ENCODE assay signal across 1 cellular context in the genomic region with DNA sequence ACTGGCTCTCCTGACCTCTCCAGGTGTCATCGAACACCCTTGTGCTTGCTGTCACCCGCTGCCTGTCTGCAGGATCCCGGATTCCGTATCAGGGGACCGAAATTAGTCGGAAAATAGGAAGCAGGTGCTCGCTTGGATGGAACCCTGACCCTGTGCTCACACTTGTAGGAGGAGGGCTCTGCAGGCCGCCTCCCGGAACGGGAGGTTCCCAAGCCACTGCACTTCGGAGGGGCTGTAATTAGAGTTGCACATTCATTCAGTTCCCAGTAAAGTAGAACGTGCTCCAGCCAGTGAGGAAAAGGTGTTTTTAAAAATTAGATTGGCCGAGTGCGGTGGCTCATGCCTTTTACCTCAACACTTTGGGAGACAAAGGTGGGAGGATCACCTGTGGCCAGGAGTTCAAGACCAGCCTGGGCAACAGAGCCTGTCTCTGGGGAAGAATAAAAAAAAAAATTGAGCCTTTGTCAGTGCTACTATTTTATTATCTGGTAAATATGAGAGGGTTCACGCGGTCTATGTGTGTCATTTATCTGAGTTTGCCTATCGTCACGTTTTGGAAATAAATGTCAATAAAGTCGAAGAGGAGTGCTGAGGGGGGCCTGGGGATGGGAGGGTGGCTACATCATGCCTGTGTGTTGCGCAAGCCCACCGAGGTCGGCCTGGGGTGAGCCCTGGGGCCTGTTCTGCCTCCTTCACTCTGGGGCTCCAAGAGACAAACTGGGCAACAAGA.
TF ChIP-seq lines count a peak whose summit lies in the region.

No MANE protein-coding gene starts in this region.

TF ChIP-seq in K562, 482 proteins besides CTCF, POLR2A, EP300 and RAD21 (continued from another document and continues in another):
- TF ChIP-seq, protein P1, sequence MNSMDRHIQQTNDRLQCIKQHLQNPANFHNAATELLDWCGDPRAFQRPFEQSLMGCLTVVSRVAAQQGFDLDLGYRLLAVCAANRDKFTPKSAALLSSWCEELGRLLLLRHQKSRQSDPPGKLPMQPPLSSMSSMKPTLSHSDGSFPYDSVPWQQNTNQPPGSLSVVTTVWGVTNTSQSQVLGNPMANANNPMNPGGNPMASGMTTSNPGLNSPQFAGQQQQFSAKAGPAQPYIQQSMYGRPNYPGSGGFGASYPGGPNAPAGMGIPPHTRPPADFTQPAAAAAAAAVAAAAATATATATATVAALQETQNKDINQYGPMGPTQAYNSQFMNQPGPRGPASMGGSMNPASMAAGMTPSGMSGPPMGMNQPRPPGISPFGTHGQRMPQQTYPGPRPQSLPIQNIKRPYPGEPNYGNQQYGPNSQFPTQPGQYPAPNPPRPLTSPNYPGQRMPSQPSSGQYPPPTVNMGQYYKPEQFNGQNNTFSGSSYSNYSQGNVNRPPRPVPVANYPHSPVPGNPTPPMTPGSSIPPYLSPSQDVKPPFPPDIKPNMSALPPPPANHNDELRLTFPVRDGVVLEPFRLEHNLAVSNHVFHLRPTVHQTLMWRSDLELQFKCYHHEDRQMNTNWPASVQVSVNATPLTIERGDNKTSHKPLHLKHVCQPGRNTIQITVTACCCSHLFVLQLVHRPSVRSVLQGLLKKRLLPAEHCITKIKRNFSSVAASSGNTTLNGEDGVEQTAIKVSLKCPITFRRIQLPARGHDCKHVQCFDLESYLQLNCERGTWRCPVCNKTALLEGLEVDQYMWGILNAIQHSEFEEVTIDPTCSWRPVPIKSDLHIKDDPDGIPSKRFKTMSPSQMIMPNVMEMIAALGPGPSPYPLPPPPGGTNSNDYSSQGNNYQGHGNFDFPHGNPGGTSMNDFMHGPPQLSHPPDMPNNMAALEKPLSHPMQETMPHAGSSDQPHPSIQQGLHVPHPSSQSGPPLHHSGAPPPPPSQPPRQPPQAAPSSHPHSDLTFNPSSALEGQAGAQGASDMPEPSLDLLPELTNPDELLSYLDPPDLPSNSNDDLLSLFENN (IDR thresholded peaks at IDR 0.05; ENCODE audit: low read depth in 2 of 2, low read length in 2 of 2): peak in 1 of 2 experiments; percentile 24; a peak in 1 of 4 replicates
- TF ChIP-seq SMARCE1 (IDR thresholded peaks at IDR 0.05) (no peak), PPARD (CRISPR knock-in tag; IDR thresholded peaks at IDR 0.05) (no peak), TAF7 (tag; IDR thresholded peaks at IDR 0.05) (peak; percentile 93), SP1 (CRISPR knock-in tag; IDR thresholded peaks at IDR 0.05) (peak; percentile 90), FOSL1 (tag; conservative IDR thresholded peaks at IDR 0.05) (no peak), WHSC1 (IDR thresholded peaks at IDR 0.05; ENCODE audit: low read length) (no peak), ZNF444 (CRISPR knock-in tag; IDR thresholded peaks at IDR 0.05) (no peak), MEIS2 (IDR thresholded peaks at IDR 0.05; ENCODE audit: partially characterized antibody) (no peak), ZNF3 (CRISPR knock-in tag; IDR thresholded peaks at IDR 0.05) (no peak), KHSRP (IDR thresholded peaks at IDR 0.05) (no peak), TEAD4 (IDR thresholded peaks at IDR 0.05; ENCODE audit: low read length) (peak; percentile 58; the same call in 1 of the 2 replicates), TEAD4 (CRISPR knock-in tag; IDR thresholded peaks at IDR 0.05; ENCODE audit: borderline replicate concordance) (no peak), MEF2A (IDR thresholded peaks at IDR 0.05; ENCODE audit: control insufficient read depth, low read depth, low read length) (no peak), HNRNPLL (IDR thresholded peaks at IDR 0.05; ENCODE audit: low read depth, low read length, poor library complexity, severe bottlenecking) (peak; percentile 11), TCF7L2 (IDR thresholded peaks at IDR 0.05; ENCODE audit: low read depth, low read length) (no peak), ZNF311 (CRISPR knock-in tag; IDR thresholded peaks at IDR 0.05) (no peak)
- TF ChIP-seq, protein P2, sequence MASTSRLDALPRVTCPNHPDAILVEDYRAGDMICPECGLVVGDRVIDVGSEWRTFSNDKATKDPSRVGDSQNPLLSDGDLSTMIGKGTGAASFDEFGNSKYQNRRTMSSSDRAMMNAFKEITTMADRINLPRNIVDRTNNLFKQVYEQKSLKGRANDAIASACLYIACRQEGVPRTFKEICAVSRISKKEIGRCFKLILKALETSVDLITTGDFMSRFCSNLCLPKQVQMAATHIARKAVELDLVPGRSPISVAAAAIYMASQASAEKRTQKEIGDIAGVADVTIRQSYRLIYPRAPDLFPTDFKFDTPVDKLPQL (IDR thresholded peaks at IDR 0.05; ENCODE audit: extremely low read depth, insufficient read length): peak; percentile 22
- TF ChIP-seq, protein P3, sequence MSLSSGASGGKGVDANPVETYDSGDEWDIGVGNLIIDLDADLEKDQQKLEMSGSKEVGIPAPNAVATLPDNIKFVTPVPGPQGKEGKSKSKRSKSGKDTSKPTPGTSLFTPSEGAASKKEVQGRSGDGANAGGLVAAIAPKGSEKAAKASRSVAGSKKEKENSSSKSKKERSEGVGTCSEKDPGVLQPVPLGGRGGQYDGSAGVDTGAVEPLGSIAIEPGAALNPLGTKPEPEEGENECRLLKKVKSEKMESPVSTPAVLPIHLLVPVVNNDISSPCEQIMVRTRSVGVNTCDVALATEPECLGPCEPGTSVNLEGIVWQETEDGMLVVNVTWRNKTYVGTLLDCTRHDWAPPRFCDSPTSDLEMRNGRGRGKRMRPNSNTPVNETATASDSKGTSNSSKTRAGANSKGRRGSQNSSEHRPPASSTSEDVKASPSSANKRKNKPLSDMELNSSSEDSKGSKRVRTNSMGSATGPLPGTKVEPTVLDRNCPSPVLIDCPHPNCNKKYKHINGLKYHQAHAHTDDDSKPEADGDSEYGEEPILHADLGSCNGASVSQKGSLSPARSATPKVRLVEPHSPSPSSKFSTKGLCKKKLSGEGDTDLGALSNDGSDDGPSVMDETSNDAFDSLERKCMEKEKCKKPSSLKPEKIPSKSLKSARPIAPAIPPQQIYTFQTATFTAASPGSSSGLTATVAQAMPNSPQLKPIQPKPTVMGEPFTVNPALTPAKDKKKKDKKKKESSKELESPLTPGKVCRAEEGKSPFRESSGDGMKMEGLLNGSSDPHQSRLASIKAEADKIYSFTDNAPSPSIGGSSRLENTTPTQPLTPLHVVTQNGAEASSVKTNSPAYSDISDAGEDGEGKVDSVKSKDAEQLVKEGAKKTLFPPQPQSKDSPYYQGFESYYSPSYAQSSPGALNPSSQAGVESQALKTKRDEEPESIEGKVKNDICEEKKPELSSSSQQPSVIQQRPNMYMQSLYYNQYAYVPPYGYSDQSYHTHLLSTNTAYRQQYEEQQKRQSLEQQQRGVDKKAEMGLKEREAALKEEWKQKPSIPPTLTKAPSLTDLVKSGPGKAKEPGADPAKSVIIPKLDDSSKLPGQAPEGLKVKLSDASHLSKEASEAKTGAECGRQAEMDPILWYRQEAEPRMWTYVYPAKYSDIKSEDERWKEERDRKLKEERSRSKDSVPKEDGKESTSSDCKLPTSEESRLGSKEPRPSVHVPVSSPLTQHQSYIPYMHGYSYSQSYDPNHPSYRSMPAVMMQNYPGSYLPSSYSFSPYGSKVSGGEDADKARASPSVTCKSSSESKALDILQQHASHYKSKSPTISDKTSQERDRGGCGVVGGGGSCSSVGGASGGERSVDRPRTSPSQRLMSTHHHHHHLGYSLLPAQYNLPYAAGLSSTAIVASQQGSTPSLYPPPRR (CRISPR knock-in tag; IDR thresholded peaks at IDR 0.05; ENCODE audit: borderline replicate concordance): no peak
- TF ChIP-seq, protein P4, sequence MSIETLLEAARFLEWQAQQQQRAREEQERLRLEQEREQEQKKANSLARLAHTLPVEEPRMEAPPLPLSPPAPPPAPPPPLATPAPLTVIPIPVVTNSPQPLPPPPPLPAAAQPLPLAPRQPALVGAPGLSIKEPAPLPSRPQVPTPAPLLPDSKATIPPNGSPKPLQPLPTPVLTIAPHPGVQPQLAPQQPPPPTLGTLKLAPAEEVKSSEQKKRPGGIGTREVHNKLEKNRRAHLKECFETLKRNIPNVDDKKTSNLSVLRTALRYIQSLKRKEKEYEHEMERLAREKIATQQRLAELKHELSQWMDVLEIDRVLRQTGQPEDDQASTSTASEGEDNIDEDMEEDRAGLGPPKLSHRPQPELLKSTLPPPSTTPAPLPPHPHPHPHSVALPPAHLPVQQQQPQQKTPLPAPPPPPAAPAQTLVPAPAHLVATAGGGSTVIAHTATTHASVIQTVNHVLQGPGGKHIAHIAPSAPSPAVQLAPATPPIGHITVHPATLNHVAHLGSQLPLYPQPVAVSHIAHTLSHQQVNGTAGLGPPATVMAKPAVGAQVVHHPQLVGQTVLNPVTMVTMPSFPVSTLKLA (conservative IDR thresholded peaks at IDR 0.05): peak; percentile 77 to 86
- TF ChIP-seq, protein P5, sequence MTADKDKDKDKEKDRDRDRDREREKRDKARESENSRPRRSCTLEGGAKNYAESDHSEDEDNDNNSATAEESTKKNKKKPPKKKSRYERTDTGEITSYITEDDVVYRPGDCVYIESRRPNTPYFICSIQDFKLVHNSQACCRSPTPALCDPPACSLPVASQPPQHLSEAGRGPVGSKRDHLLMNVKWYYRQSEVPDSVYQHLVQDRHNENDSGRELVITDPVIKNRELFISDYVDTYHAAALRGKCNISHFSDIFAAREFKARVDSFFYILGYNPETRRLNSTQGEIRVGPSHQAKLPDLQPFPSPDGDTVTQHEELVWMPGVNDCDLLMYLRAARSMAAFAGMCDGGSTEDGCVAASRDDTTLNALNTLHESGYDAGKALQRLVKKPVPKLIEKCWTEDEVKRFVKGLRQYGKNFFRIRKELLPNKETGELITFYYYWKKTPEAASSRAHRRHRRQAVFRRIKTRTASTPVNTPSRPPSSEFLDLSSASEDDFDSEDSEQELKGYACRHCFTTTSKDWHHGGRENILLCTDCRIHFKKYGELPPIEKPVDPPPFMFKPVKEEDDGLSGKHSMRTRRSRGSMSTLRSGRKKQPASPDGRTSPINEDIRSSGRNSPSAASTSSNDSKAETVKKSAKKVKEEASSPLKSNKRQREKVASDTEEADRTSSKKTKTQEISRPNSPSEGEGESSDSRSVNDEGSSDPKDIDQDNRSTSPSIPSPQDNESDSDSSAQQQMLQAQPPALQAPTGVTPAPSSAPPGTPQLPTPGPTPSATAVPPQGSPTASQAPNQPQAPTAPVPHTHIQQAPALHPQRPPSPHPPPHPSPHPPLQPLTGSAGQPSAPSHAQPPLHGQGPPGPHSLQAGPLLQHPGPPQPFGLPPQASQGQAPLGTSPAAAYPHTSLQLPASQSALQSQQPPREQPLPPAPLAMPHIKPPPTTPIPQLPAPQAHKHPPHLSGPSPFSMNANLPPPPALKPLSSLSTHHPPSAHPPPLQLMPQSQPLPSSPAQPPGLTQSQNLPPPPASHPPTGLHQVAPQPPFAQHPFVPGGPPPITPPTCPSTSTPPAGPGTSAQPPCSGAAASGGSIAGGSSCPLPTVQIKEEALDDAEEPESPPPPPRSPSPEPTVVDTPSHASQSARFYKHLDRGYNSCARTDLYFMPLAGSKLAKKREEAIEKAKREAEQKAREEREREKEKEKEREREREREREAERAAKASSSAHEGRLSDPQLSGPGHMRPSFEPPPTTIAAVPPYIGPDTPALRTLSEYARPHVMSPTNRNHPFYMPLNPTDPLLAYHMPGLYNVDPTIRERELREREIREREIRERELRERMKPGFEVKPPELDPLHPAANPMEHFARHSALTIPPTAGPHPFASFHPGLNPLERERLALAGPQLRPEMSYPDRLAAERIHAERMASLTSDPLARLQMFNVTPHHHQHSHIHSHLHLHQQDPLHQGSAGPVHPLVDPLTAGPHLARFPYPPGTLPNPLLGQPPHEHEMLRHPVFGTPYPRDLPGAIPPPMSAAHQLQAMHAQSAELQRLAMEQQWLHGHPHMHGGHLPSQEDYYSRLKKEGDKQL (CRISPR knock-in tag; IDR thresholded peaks at IDR 0.05; ENCODE audit: borderline replicate concordance): no peak
- TF ChIP-seq, protein P6, sequence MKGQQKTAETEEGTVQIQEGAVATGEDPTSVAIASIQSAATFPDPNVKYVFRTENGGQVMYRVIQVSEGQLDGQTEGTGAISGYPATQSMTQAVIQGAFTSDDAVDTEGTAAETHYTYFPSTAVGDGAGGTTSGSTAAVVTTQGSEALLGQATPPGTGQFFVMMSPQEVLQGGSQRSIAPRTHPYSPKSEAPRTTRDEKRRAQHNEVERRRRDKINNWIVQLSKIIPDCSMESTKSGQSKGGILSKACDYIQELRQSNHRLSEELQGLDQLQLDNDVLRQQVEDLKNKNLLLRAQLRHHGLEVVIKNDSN (CRISPR knock-in tag; IDR thresholded peaks at IDR 0.05): no peak
- TF ChIP-seq, protein P7, sequence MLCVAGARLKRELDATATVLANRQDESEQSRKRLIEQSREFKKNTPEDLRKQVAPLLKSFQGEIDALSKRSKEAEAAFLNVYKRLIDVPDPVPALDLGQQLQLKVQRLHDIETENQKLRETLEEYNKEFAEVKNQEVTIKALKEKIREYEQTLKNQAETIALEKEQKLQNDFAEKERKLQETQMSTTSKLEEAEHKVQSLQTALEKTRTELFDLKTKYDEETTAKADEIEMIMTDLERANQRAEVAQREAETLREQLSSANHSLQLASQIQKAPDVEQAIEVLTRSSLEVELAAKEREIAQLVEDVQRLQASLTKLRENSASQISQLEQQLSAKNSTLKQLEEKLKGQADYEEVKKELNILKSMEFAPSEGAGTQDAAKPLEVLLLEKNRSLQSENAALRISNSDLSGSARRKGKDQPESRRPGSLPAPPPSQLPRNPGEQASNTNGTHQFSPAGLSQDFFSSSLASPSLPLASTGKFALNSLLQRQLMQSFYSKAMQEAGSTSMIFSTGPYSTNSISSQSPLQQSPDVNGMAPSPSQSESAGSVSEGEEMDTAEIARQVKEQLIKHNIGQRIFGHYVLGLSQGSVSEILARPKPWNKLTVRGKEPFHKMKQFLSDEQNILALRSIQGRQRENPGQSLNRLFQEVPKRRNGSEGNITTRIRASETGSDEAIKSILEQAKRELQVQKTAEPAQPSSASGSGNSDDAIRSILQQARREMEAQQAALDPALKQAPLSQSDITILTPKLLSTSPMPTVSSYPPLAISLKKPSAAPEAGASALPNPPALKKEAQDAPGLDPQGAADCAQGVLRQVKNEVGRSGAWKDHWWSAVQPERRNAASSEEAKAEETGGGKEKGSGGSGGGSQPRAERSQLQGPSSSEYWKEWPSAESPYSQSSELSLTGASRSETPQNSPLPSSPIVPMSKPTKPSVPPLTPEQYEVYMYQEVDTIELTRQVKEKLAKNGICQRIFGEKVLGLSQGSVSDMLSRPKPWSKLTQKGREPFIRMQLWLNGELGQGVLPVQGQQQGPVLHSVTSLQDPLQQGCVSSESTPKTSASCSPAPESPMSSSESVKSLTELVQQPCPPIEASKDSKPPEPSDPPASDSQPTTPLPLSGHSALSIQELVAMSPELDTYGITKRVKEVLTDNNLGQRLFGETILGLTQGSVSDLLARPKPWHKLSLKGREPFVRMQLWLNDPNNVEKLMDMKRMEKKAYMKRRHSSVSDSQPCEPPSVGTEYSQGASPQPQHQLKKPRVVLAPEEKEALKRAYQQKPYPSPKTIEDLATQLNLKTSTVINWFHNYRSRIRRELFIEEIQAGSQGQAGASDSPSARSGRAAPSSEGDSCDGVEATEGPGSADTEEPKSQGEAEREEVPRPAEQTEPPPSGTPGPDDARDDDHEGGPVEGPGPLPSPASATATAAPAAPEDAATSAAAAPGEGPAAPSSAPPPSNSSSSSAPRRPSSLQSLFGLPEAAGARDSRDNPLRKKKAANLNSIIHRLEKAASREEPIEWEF (CRISPR knock-in tag; IDR thresholded peaks at IDR 0.05): no peak
